24 cellular contexts compared by ENCODE assay signal in genomic region chr18:8854550-8854949, GRCh38.
DNase-seq lines count a peak whose midpoint lies in the region; FAIRE-seq and TF ChIP-seq lines count a peak whose summit lies in the region.
"Had no signal": no experiment of that assay in that cellular context is flagged by ENCODE, and none has a peak within 500 bp of the region (broad histone marks: within the 10 kb centered on the region; RNA-seq: fewer than 3 reads in every experiment).

No MANE protein-coding gene starts in this region.

- no peaks in the 10 kb centered on the region for H3K27me3 ChIP-seq in astrocyte (ENCODE audit: insufficient read depth, low read length)
- H3K27me3 ChIP-seq in fibroblast of lung (ENCODE audit: control insufficient read depth, insufficient read depth, low read length): no peaks in the 10 kb centered on the region
- H3K27me3 ChIP-seq in neural progenitor cell: no peaks in the 10 kb centered on the region
- H3K27me3 ChIP-seq in BE2C: no peaks in the 10 kb centered on the region

- no peak overlapping the region for H3K4me3 ChIP-seq in astrocyte (ENCODE audit: insufficient read depth, low read depth, low read length)
- no peak overlapping the region for H3K4me3 ChIP-seq in fibroblast of lung (replicated peaks in 1 of 4; ENCODE audit: control extremely low read depth in 1 of 4, insufficient read depth in 1 of 4, low read depth in 3 of 4, low read length in 4 of 4)
- H3K4me3 ChIP-seq in neural progenitor cell: no peak overlapping the region
- no peak overlapping the region for H3K4me3 ChIP-seq in BE2C (ENCODE audit: low read depth, low read length)
- H3K4me3 ChIP-seq: GM12878 had no signal

- H3K27ac ChIP-seq in astrocyte (ENCODE audit: low read depth, low read length): no peak overlapping the region
- peak overlapping the region; percentile 51 for H3K27ac ChIP-seq in fibroblast of lung (ENCODE audit: insufficient read depth, low read length)
- no peak overlapping the region for H3K27ac ChIP-seq in neural progenitor cell
- H3K27ac ChIP-seq: HL-60 had no signal

- H3K36me3 ChIP-seq in astrocyte (ENCODE audit: insufficient read depth, low read length) (no peaks in the 10 kb centered on the region), fibroblast of lung (ENCODE audit: control insufficient read depth, insufficient read depth, low read length) (no peaks in the 10 kb centered on the region), neural progenitor cell (no peaks in the 10 kb centered on the region), BE2C (no peaks in the 10 kb centered on the region)

- peaks cover 2% of the 10 kb centered on the region for H3K9me3 Mint-ChIP-seq in astrocyte (ENCODE audit: unreplicated experiment)
- H3K9me3 Mint-ChIP-seq in neural progenitor cell: peaks cover 2% of the 10 kb centered on the region
- H3K9me3 Mint-ChIP-seq in activated T-helper 1 cell treated with anti-CD3 and anti-CD28 coated beads, Interleukin-12 subunit alpha, Interleukin-12 subunit beta, Interleukin-2, Interleukin-4 antibody, amounts not matched to agents 30 ng/mL and 10 ng/mL and 1 ng/mL, durations not matched to agents 14 hours and 24 hours and 36 hours: no peaks in the 10 kb centered on the region
- H3K9me3 Mint-ChIP-seq: H9 had no signal

- TF ChIP-seq CTCF in astrocyte (IDR thresholded peaks at IDR 0.05; ENCODE audit: insufficient read depth, low read depth, low read length) (no peak), fibroblast of lung (conservative IDR thresholded peaks at IDR 0.05 in 1 of 2, IDR thresholded peaks at IDR 0.05 in 1 of 2; ENCODE audit: low read depth in 1 of 2, low read length in 2 of 2) (no peak), neural progenitor cell (IDR thresholded peaks at IDR 0.05) (no peak), BE2C (IDR thresholded peaks at IDR 0.05; ENCODE audit: low read depth, low read length) (no peak)

- H3K4me3 Mint-ChIP-seq in astrocyte (ENCODE audit: unreplicated experiment): no peak overlapping the region
- H3K4me3 Mint-ChIP-seq in neural progenitor cell: no peak overlapping the region
- no peak overlapping the region for H3K4me3 Mint-ChIP-seq in activated T-helper 1 cell treated with anti-CD3 and anti-CD28 coated beads, Interleukin-12 subunit alpha, Interleukin-12 subunit beta, Interleukin-2, Interleukin-4 antibody, amounts not matched to agents 30 ng/mL and 10 ng/mL and 1 ng/mL, durations not matched to agents 14 hours and 24 hours and 36 hours
- H3K4me3 Mint-ChIP-seq: CD4-positive, CD25-positive, alpha-beta regulatory T cell; H9 had no signal

- H2AFZ ChIP-seq in astrocyte (ENCODE audit: low read depth, low read length) (no peak overlapping the region), fibroblast of lung (ENCODE audit: low read length) (peak overlapping the region; percentile 7), neural progenitor cell (replicated peaks) (no peak overlapping the region)

- intact Hi-C loops in activated T-helper 1 cell treated with anti-CD3 and anti-CD28 coated beads, Interleukin-12 subunit alpha, Interleukin-12 subunit beta, Interleukin-2, Interleukin-4 antibody, amounts not matched to agents 30 ng/mL and 10 ng/mL and 1 ng/mL, durations not matched to agents 14 hours and 24 hours and 36 hours (cut with micrococcal nuclease): no loop called here

- no peak overlapping the region for H3K4me2 ChIP-seq in astrocyte (ENCODE audit: low read length)
- peak overlapping the region; percentile 56 for H3K4me2 ChIP-seq in fibroblast of lung (ENCODE audit: extremely low read depth, insufficient read depth, low read length)
- H3K4me2 ChIP-seq in neural progenitor cell: no peak overlapping the region

- DNase-seq in COLO829 (ENCODE audit: low spot score) (peak; percentile 3), astrocyte (ENCODE audit: low read depth) (no peak), fibroblast of lung (ENCODE audit: low read depth in 2 of 2) (peak in 1 of 2 donors; percentile 31), neural progenitor cell (ENCODE audit: low spot score) (no peak), SKM-1 treated with dmso at 0.1 percent for 144 hours (lab: John Stamatoyannopoulos, UW; ENCODE audit: unreplicated experiment) (no peak), BE2C (no peak)
- DNase-seq in activated T-helper 1 cell treated with anti-CD3 and anti-CD28 coated beads, Interleukin-12 subunit alpha, Interleukin-12 subunit beta, Interleukin-2, Interleukin-4 antibody, amounts not matched to agents 30 ng/mL and 10 ng/mL and 1 ng/mL, durations not matched to agents 14 hours and 24 hours and 36 hours (ENCODE audit: low spot score): no peak
- DNase-seq: Caco-2; CD4-positive, CD25-positive, alpha-beta regulatory T cell; DMS 273 treated with DMSO at 0.1 percent for 48 hours; DMS79 treated with DMSO at 0.1 percent for 48 hours; H9; KG1; NCI-H1092 treated with DMSO at 0.1 percent for 48 hours; NCI-H1436 treated with DMSO at 0.1 percent for 48 hours; NCI-H2029; NCI-H2227 treated with DMSO at 0.1 percent for 48 hours; NCI-H510A treated with DMSO at 0.1 percent for 48 hours; NCI-H774 had no signal

- no peaks in the 10 kb centered on the region for H3K27me3 Mint-ChIP-seq in astrocyte (ENCODE audit: low read depth, unreplicated experiment)
- peaks cover 6% of the 10 kb centered on the region for H3K27me3 Mint-ChIP-seq in neural progenitor cell (ENCODE audit: insufficient read depth, low read depth)
- H3K27me3 Mint-ChIP-seq in activated T-helper 1 cell treated with anti-CD3 and anti-CD28 coated beads, Interleukin-12 subunit alpha, Interleukin-12 subunit beta, Interleukin-2, Interleukin-4 antibody, amounts not matched to agents 30 ng/mL and 10 ng/mL and 1 ng/mL, durations not matched to agents 14 hours and 24 hours and 36 hours (ENCODE audit: insufficient read depth): peaks cover 1% of the 10 kb centered on the region

- H3K27ac Mint-ChIP-seq in astrocyte (ENCODE audit: unreplicated experiment) (peak overlapping the region; percentile 6), neural progenitor cell (peak overlapping the region; percentile 17)
- H3K27ac Mint-ChIP-seq in activated T-helper 1 cell treated with anti-CD3 and anti-CD28 coated beads, Interleukin-12 subunit alpha, Interleukin-12 subunit beta, Interleukin-2, Interleukin-4 antibody, amounts not matched to agents 30 ng/mL and 10 ng/mL and 1 ng/mL, durations not matched to agents 14 hours and 24 hours and 36 hours: no peak overlapping the region
- H3K27ac Mint-ChIP-seq: CD4-positive, CD25-positive, alpha-beta regulatory T cell; H9 had no signal

- H3K4me1 ChIP-seq in astrocyte (ENCODE audit: insufficient read depth, low read length) (peaks cover 2% of the 10 kb centered on the region), fibroblast of lung (ENCODE audit: control insufficient read depth, extremely low read depth, insufficient read depth, low read length) (peaks cover 13% of the 10 kb centered on the region), neural progenitor cell (no peaks in the 10 kb centered on the region), BE2C (no peaks in the 10 kb centered on the region)
- H3K4me1 ChIP-seq: Caco-2 had no signal

- H3K9me3 ChIP-seq in astrocyte (ENCODE audit: insufficient read depth, low read depth, low read length) (no peaks in the 10 kb centered on the region), fibroblast of lung (ENCODE audit: control insufficient read depth, insufficient read depth, low read depth, low read length) (no peaks in the 10 kb centered on the region), neural progenitor cell (ENCODE audit: low read depth) (no peaks in the 10 kb centered on the region), BE2C (no peaks in the 10 kb centered on the region)
- H3K9me3 ChIP-seq: Caco-2 had no signal

- H3K9ac ChIP-seq in astrocyte (ENCODE audit: low read length) (no peak overlapping the region), fibroblast of lung (ENCODE audit: insufficient read depth, low read length) (no peak overlapping the region), neural progenitor cell (no peak overlapping the region)

- no peak for FAIRE-seq in astrocyte (lab: Jason Lieb, UNC)
- FAIRE-seq: A204.1, GM12878, HepG2, RCC 7860 had no signal

- H4K20me1 ChIP-seq in astrocyte (ENCODE audit: insufficient read depth, low read length) (no peaks in the 10 kb centered on the region), fibroblast of lung (ENCODE audit: control insufficient read depth, extremely low read depth, insufficient read depth, low read length) (no peaks in the 10 kb centered on the region), neural progenitor cell (ENCODE audit: low read depth) (no peaks in the 10 kb centered on the region)

- H3K36me3 Mint-ChIP-seq in astrocyte (ENCODE audit: low read depth, unreplicated experiment) (no peaks in the 10 kb centered on the region), neural progenitor cell (no peaks in the 10 kb centered on the region)
- H3K36me3 Mint-ChIP-seq in activated T-helper 1 cell treated with anti-CD3 and anti-CD28 coated beads, Interleukin-12 subunit alpha, Interleukin-12 subunit beta, Interleukin-2, Interleukin-4 antibody, amounts not matched to agents 30 ng/mL and 10 ng/mL and 1 ng/mL, durations not matched to agents 14 hours and 24 hours and 36 hours (ENCODE audit: low read depth): no peaks in the 10 kb centered on the region
- H3K36me3 Mint-ChIP-seq: CD4-positive, CD25-positive, alpha-beta regulatory T cell had no signal

- no peaks in the 10 kb centered on the region for H3F3A ChIP-seq in neural progenitor cell (ENCODE audit: low read depth)

- H3K79me2 ChIP-seq in astrocyte (ENCODE audit: insufficient read depth, low read length): no peaks in the 10 kb centered on the region
- H3K79me2 ChIP-seq in fibroblast of lung (ENCODE audit: control insufficient read depth, insufficient read depth, low read length): no peaks in the 10 kb centered on the region
- no peaks in the 10 kb centered on the region for H3K79me2 ChIP-seq in neural progenitor cell (ENCODE audit: low read depth)

- H3K4me1 Mint-ChIP-seq in astrocyte (ENCODE audit: low read depth, unreplicated experiment) (peaks cover 19% of the 10 kb centered on the region), neural progenitor cell (peaks cover 20% of the 10 kb centered on the region)
- no peaks in the 10 kb centered on the region for H3K4me1 Mint-ChIP-seq in activated T-helper 1 cell treated with anti-CD3 and anti-CD28 coated beads, Interleukin-12 subunit alpha, Interleukin-12 subunit beta, Interleukin-2, Interleukin-4 antibody, amounts not matched to agents 30 ng/mL and 10 ng/mL and 1 ng/mL, durations not matched to agents 14 hours and 24 hours and 36 hours (ENCODE audit: low read depth)
- H3K4me1 Mint-ChIP-seq: CD4-positive, CD25-positive, alpha-beta regulatory T cell had no signal
